ENCODE assay signal across 8 cellular contexts in the genomic region with DNA sequence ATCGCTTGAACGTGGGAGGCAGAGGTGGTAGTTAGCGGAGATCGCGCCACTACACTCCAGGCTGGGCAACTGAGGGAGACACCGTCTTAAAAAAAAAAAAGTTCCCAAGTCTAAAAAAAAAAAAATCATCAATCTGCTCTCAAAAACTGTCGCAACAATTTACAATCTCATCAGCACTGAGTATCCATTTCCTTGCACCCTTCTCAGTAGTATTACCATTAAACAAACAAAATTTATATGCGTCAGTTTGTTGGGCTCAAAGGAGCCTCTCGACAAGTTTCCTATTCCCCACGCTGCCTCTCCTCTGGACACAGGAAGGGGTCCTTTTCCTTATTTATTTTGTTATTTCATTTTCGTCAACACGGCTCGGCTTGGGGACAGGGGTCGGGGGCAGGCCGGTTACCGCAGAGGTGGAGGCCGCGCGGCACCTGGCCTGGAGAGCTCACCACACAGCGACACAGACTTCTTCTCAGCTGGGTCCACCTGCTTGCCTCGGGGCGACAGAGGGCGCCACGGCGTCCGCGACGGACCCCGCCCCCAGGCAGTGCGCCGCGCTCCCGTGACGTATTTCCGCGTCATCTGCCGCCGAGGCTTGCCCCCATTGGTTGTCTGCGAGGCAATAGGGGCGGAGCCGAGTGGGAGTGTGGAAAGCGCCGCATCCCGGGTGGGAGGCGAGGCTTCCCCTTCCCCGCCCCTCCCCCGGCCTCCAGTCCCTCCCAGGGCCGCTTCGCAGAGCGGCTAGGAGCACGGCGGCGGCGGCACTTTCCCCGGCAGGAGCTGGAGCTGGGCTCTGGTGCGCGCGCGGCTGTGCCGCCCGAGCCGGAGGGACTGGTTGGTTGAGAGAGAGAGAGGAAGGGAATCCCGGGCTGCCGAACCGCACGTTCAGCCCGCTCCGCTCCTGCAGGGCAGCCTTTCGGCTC. TPM values are rescaled to one million over a fixed set of nuclear protein-coding genes. Genes with fewer than 3 reads are reported as not detected.
DNase-seq lines count a peak whose midpoint lies in the region; ATAC-seq, FAIRE-seq and TF ChIP-seq lines count a peak whose summit lies in the region.

TSS of gene MAP2K1 (plus strand) at position 709 of the 920 bp plus-strand sequence. CDS start 436 bp downstream, outside the sequence.

- H3K4me2 ChIP-seq in BLaER1 = peak within 1 kb of the TSS; percentile 95

- no peaks in the 10 kb centered on the region for H3K9me3 ChIP-seq in BLaER1
- no peaks in the 10 kb centered on the region for H3K9me3 ChIP-seq in colonic mucosa

- H3K4me1 ChIP-seq in BLaER1 (peaks cover 46% of the 10 kb centered on the region), colonic mucosa (peaks cover 4% of the 10 kb centered on the region)

- intact Hi-C loops in colonic mucosa (cut with DNase I) (loop anchor here (2.0 kb wide), 1 partner anchor 112 kb away; no protein-coding TSS in a partner anchor), left colon (cut with DNase I, micrococcal nuclease) (loop anchor here in 1 of 2 donors (5.0 kb wide), 1 partner anchor 111 kb away; the partner anchor contains the start of gene SNAPC5)

- H3K4me3 ChIP-seq in BLaER1 (peak within 1 kb of the TSS; percentile 91), colonic mucosa (peak within 1 kb of the TSS; percentile 76)

- H3K27me3 ChIP-seq in BLaER1 (no peaks in the 10 kb centered on the region), colonic mucosa (no peaks in the 10 kb centered on the region)

- H3K9ac ChIP-seq in BLaER1 (peak within 1 kb of the TSS; percentile 84), colonic mucosa (ENCODE audit: low read depth in 2 of 2, low read length in 2 of 2) (peak within 1 kb of the TSS; percentile 74 to 77)

- peak; percentile 57 for TF ChIP-seq CTCF in colonic mucosa (IDR thresholded peaks at IDR 0.05)

- peaks cover 44% of the 10 kb centered on the region for H4K20me1 ChIP-seq in BLaER1

- peak; percentile 73 for ATAC-seq in HG03457 (IDR thresholded peaks at IDR 0.05; ENCODE audit: unreplicated experiment)
- ATAC-seq in left colon = peak; percentile 94

- H3K27ac ChIP-seq in BLaER1 (peak within 1 kb of the TSS; percentile 85), colonic mucosa (peak within 1 kb of the TSS; percentile 92)

- DNase-seq in GM19239 (ENCODE audit: insufficient read length, low spot score) (peak; percentile 81), NCI-H524 (lab: John Stamatoyannopoulos, UW) (peak; percentile 96 to 98), colonic mucosa (peak; percentile 98), left colon (peak; percentile 99)
- peak; percentile 99 for DNase-seq in activated CD4-positive, alpha-beta T cell treated with anti-CD3 and anti-CD28 coated beads for 48 hours
- peak; percentile 98 for DNase-seq in stimulated activated CD4-positive, alpha-beta T cell treated with anti-CD3 and anti-CD28 coated beads, Interleukin-1b, Interleukin-23, amount 100 ng/mL, for 48 hours

- peak; percentile 86 for FAIRE-seq in GM19239 (lab: Jason Lieb, UNC)

- H3K36me3 ChIP-seq in BLaER1 (no peaks in the 10 kb centered on the region), colonic mucosa (no peaks in the 10 kb centered on the region)

RNA-seq across cellular contexts. Expression of gene MAP2K1, which starts in this region (rescaled TPM):
- 10 to 100 TPM; 50.0 to 53.2 TPM for total RNA-seq in colonic mucosa
- 10 to 100 TPM; 44.7 to 45.9 TPM for total RNA-seq in left colon

Comparison
In these comparisons a context has a peak if more than half of its experiments do, and no peak if none do; other contexts are left out.
1. Peak in every context shown above with its lines: DNase-seq, ATAC-seq, H3K4me3 ChIP-seq and H3K27ac ChIP-seq.